Comparison of ENCODE assay signal across 8 cellular contexts in the genomic region with DNA sequence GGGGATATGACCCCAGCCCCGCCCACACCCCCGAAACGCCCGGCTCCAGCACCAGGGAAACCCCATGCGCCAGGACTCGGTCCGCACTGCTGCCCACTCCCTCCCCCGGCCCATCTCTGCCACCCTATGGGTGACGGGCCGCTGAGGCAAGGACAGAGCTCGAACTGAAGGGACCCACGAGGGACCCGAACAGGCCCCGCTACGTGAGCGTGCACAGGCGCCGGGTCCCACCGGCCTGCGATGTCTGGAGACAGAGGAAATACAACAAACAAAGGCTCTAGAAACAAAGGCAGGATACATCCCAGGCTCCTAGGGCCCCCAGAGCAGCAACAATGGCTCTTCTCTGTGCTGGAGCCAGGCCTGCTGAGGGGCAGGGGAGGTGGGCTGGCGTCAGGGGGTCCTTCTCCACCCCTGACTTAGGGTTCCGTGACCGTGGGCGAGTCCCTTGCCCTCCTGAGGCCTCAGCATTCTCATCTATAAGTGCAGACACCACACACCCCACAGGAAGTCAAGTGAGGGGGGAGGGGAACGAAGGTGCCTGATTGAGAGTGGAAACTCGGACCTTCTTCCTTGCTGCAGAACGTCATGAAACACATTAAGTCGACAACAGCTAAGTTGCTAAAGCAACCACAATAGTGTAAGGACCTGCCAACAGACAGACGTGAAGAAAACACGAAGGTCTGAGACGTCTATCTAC. TPM values are rescaled to one million over a fixed set of nuclear protein-coding genes. Genes with fewer than 3 reads are reported as not detected.
DNase-seq lines count a peak whose midpoint lies in the region; ATAC-seq and TF ChIP-seq lines count a peak whose summit lies in the region.

No MANE protein-coding gene starts in this region.

- H3K9me3 ChIP-seq in mucosa of stomach (ENCODE audit: control insufficient read depth, low read length), result no peaks in the 10 kb centered on the region
- H3K9me3 ChIP-seq in thoracic aorta, result no peaks in the 10 kb centered on the region
- H3K9me3 ChIP-seq in body of pancreas, result no peaks in the 10 kb centered on the region

- H3K4me1 ChIP-seq in mucosa of stomach (ENCODE audit: control insufficient read depth, insufficient read depth, low read length) (peaks cover 21% of the 10 kb centered on the region), thoracic aorta (ENCODE audit: control insufficient read depth in 1 of 2, low read depth in 2 of 2) (peaks cover 17 to 42% of the 10 kb centered on the region in 2 donors), body of pancreas (peaks cover 41% of the 10 kb centered on the region)

- intact Hi-C loops in body of pancreas (cut with DNase I), result no loop called here

- no peaks in the 10 kb centered on the region for H3K36me3 ChIP-seq in mucosa of stomach (ENCODE audit: control insufficient read depth, insufficient read depth, low read length)
- H3K36me3 ChIP-seq in thoracic aorta, result no peaks in the 10 kb centered on the region
- H3K36me3 ChIP-seq in body of pancreas (replicated peaks in 1 of 2; ENCODE audit: insufficient read depth in 1 of 2, low read depth in 2 of 2), result no peaks in the 10 kb centered on the region

- peak overlapping the region; percentile 15 for H3K9ac ChIP-seq in mucosa of stomach (ENCODE audit: low read length)

- TF ChIP-seq CTCF in thoracic aorta (IDR thresholded peaks at IDR 0.05) (no peak), body of pancreas (IDR thresholded peaks at IDR 0.05) (no peak)

- no peak for TF ChIP-seq POLR2A in body of pancreas (IDR thresholded peaks at IDR 0.05)

- peak overlapping the region; percentile 89 for H3K27ac Mint-ChIP-seq in activated naive CD8-positive, alpha-beta T cell treated with anti-CD3 and anti-CD28 coated beads, Interleukin-2, amount 50 U/mL, for 24 hours

- H3K36me3 Mint-ChIP-seq in activated naive CD8-positive, alpha-beta T cell treated with anti-CD3 and anti-CD28 coated beads, Interleukin-2, amount 50 U/mL, for 24 hours (ENCODE audit: low read depth), result peaks cover 3% of the 10 kb centered on the region

- 64 to 76% methylated on average over 20 to 24 of the region's 31 CpGs for WGBS in body of pancreas, 2 donors

- H3K27me3 ChIP-seq in mucosa of stomach (ENCODE audit: control insufficient read depth, insufficient read depth, low read length), result no peaks in the 10 kb centered on the region
- H3K27me3 ChIP-seq in thoracic aorta (replicated peaks; ENCODE audit: insufficient read depth), result no peaks in the 10 kb centered on the region
- H3K27me3 ChIP-seq in body of pancreas, result no peaks in the 10 kb centered on the region

- H3K4me1 Mint-ChIP-seq in activated naive CD8-positive, alpha-beta T cell treated with anti-CD3 and anti-CD28 coated beads, Interleukin-2, amount 50 U/mL, for 24 hours, result peaks cover 33% of the 10 kb centered on the region

- H3K9me3 Mint-ChIP-seq in activated naive CD8-positive, alpha-beta T cell treated with anti-CD3 and anti-CD28 coated beads, Interleukin-2, amount 50 U/mL, for 24 hours, result no peaks in the 10 kb centered on the region

- no peak overlapping the region for H3K4me3 ChIP-seq in mucosa of stomach (ENCODE audit: low read length)
- peak overlapping the region; percentile 45 for H3K4me3 ChIP-seq in thoracic aorta
- no peak overlapping the region for H3K4me3 ChIP-seq in body of pancreas

- H3K4me3 Mint-ChIP-seq in activated naive CD8-positive, alpha-beta T cell treated with anti-CD3 and anti-CD28 coated beads, Interleukin-2, amount 50 U/mL, for 24 hours, result peak overlapping the region; percentile 92

- ATAC-seq in activated naive CD8-positive, alpha-beta T cell treated with anti-CD3 and anti-CD28 coated beads, Interleukin-2, amount 50 U/mL, for 24 hours, result peak; percentile 51
- ATAC-seq in thoracic aorta (ENCODE audit: insufficient number of reproducible peaks, low FRiP score, low read depth) (no peak), body of pancreas (no peak), HG03025 (IDR thresholded peaks at IDR 0.05; ENCODE audit: low FRiP score, unreplicated experiment) (no peak)

- DNase-seq in T-helper 2 cell (peak in 3 of 5 experiments; percentile 50 to 93 (median 92)), thoracic aorta (ENCODE audit: low spot score) (no peak), body of pancreas (no peak), COR-L47 (lab: John Stamatoyannopoulos, UW) (no peak), OCI-M1 (lab: John Stamatoyannopoulos, UW) (no peak)
- peak; percentile 68 for DNase-seq in activated naive CD8-positive, alpha-beta T cell treated with anti-CD3 and anti-CD28 coated beads, Interleukin-2, amount 50 U/mL, for 24 hours

- H3K27me3 Mint-ChIP-seq in activated naive CD8-positive, alpha-beta T cell treated with anti-CD3 and anti-CD28 coated beads, Interleukin-2, amount 50 U/mL, for 24 hours, result no peaks in the 10 kb centered on the region

- peak overlapping the region in 1 of 2 donors; percentile 38 for H3K27ac ChIP-seq in thoracic aorta
- H3K27ac ChIP-seq in body of pancreas, result peak overlapping the region in 2 of 4 donors; percentile 78 to 81

RNA-seq across cellular contexts. Expression of a gene that starts 3.1 kb away (rescaled TPM):
- total RNA-seq in thoracic aorta, result 100 to 1,000 TPM in 1 of 2 donors, 10 to 100 TPM in 1; 96.8 to 143 TPM
- 100 to 1,000 TPM in 1 of 2 donors, 10 to 100 TPM in 1; 56.8 to 100 TPM for total RNA-seq in body of pancreas

RNA-seq across cellular contexts. Expression of a gene that starts 18.9 kb away (rescaled TPM):
- total RNA-seq in thoracic aorta (10 to 100 TPM in 1 of 2 donors, 1 to 10 TPM in 1; 7.7 to 11.0 TPM), body of pancreas (1 to 10 TPM; 2.3 to 3.6 TPM)

RNA-seq across cellular contexts. Expression of a gene that starts 23.0 kb away (rescaled TPM):
- total RNA-seq in thoracic aorta (1 to 10 TPM; 3.9 to 8.4 TPM), body of pancreas (10 to 100 TPM; 10.5 to 13.7 TPM)

RNA-seq across cellular contexts. Expression of a gene that starts 23.0 kb away (rescaled TPM):
- 10 to 100 TPM; 44.1 to 73.7 TPM for total RNA-seq in thoracic aorta
- total RNA-seq in body of pancreas, result 10 to 100 TPM; 37.6 to 67.2 TPM

RNA-seq across cellular contexts. Expression of a gene that starts 34.0 kb away (rescaled TPM):
- total RNA-seq in thoracic aorta (10 to 100 TPM; 18.2 to 24.5 TPM), body of pancreas (10 to 100 TPM; 16.6 to 19.8 TPM)

Comparison
In these comparisons a context has a peak if more than half of its experiments do, and no peak if none do; other contexts are left out.
1. DNase-seq: peak in T-helper 2 cell (3 of 5) and activated naive CD8-positive, alpha-beta T cell treated with anti-CD3 and anti-CD28 coated beads, Interleukin-2, amount 50 U/mL, for 24 hours (single experiment); none in thoracic aorta (single experiment), body of pancreas (0 of 4), COR-L47 (single experiment) and OCI-M1 (single experiment).